ENCODE assay signal across 9 cellular contexts in genomic region chr1:150568567-150568966, GRCh38. TPM values are rescaled to one million over a fixed set of nuclear protein-coding genes. Genes with fewer than 3 reads are reported as not detected.
A peak's percentile ranks its signal among the peaks of the same experiment; 100 is the strongest.
DNase-seq lines count a peak whose midpoint lies in the region; ATAC-seq and TF ChIP-seq lines count a peak whose summit lies in the region.
"Had no signal": no experiment of that assay in that cellular context is flagged by ENCODE, and none has a peak within 500 bp of the region (broad histone marks: within the 10 kb centered on the region; RNA-seq: fewer than 3 reads in every experiment).

No MANE protein-coding gene starts in this region.

- no peak for TF ChIP-seq CTCF in heart left ventricle (IDR thresholded peaks at IDR 0.05)
- TF ChIP-seq CTCF in brain microvascular endothelial cell (IDR thresholded peaks at IDR 0.05; ENCODE audit: low read depth, low read length, missing control alignments): no peak
- no peak for TF ChIP-seq CTCF in mucosa of descending colon (IDR thresholded peaks at IDR 0.05)

- no peak for DNase-seq in heart left ventricle
- DNase-seq in cardiac septum (ENCODE audit: low spot score): no peak
- no peak for DNase-seq in brain microvascular endothelial cell
- DNase-seq in mucosa of descending colon: no peak
- DNase-seq in UCSD-AML1 (lab: John Stamatoyannopoulos, UW; ENCODE audit: unreplicated experiment): no peak
- DNase-seq in nucleus accumbens (lab: John Stamatoyannopoulos, UW): no peak
- no peak for DNase-seq in retina
- DNase-seq: GF-D8 had no signal

- ATAC-seq in heart left ventricle (peak in 1 of 4 donors; percentile 2), mucosa of descending colon (peak; percentile 7), GM18868 (IDR thresholded peaks at IDR 0.05; ENCODE audit: unreplicated experiment) (no peak)

- no peaks in the 10 kb centered on the region for H3K27me3 ChIP-seq in heart left ventricle
- H3K27me3 ChIP-seq in brain microvascular endothelial cell (replicated peaks): no peaks in the 10 kb centered on the region

- H3K27ac ChIP-seq in heart left ventricle: peak overlapping the region; percentile 94 to 100 (median 100)
- peak overlapping the region; percentile 99 for H3K27ac ChIP-seq in brain microvascular endothelial cell

- H3K4me3 ChIP-seq in heart left ventricle (peak overlapping the region in 8 of 12 donors; percentile 28 to 50 (median 36)), brain microvascular endothelial cell (ENCODE audit: low read depth, low read length) (no peak overlapping the region), mucosa of descending colon (no peak overlapping the region)

- no peaks in the 10 kb centered on the region for H3K9me3 ChIP-seq in heart left ventricle
- H3K9me3 ChIP-seq in mucosa of descending colon: no peaks in the 10 kb centered on the region

- H3K36me3 ChIP-seq in heart left ventricle (peaks cover 3 to 40% (median 35%) of the 10 kb centered on the region in 9 donors), brain microvascular endothelial cell (replicated peaks) (peaks cover 24% of the 10 kb centered on the region), mucosa of descending colon (ENCODE audit: low read depth) (no peaks in the 10 kb centered on the region)

- in situ Hi-C loops in brain microvascular endothelial cell (cut with HindIII; ENCODE audit: low pct_ligation_motif_present, low sequenced_read_pairs): no loop called here

- H3K4me1 ChIP-seq in heart left ventricle (peaks cover 35 to 100% (median 97%) of the 10 kb centered on the region in 12 donors), mucosa of descending colon (ENCODE audit: low read depth) (peaks cover 76% of the 10 kb centered on the region)

- TF ChIP-seq POLR2A in heart left ventricle (IDR thresholded peaks at IDR 0.05): no peak

- intact Hi-C loops in heart left ventricle (cut with DNase I): loop anchor here in 1 of 10 donors (10.0 kb wide), 2 partner anchors 126 to 204 kb away; partner anchors contain the start of genes GOLPH3L and RPRD2
- intact Hi-C loops in cardiac septum (cut with DNase I): no loop called here
- intact Hi-C loops in mucosa of descending colon (cut with DNase I, micrococcal nuclease): loop anchor here in 1 of 2 donors (5.0 kb wide), 1 partner anchor 44 kb away; no protein-coding TSS in a partner anchor

RNA-seq across cellular contexts. Expression of gene MCL1, which starts 10.8 kb away (rescaled TPM):
- total RNA-seq in heart left ventricle (100 to 1,000 TPM in 6 of 9 donors, 10 to 100 TPM in 3; 77.2 to 180 (median 104) TPM), cardiac septum (145 TPM), mucosa of descending colon (100 to 1,000 TPM; 221 to 258 (median 236) TPM)
- polyA plus RNA-seq in heart left ventricle: 100 to 1,000 TPM in 1 of 2 donors, 10 to 100 TPM in 1; 57.1 to 118 TPM

RNA-seq across cellular contexts. Expression of gene ADAMTSL4, which starts 19.4 kb away (rescaled TPM):
- 10 to 100 TPM; 19.2 to 69.0 (median 40.9) TPM for total RNA-seq in heart left ventricle
- polyA plus RNA-seq in heart left ventricle: 10 to 100 TPM; 41.1 to 61.7 TPM
- 28.9 TPM for total RNA-seq in cardiac septum
- 10 to 100 TPM in 2 of 3 donors, 1 to 10 TPM in 1; 3.4 to 37.1 (median 10.2) TPM for total RNA-seq in mucosa of descending colon

RNA-seq across cellular contexts. Expression of gene FALEC, which starts 53.0 kb away (rescaled TPM):
- total RNA-seq in heart left ventricle (under 1 TPM in 2 of 9 donors, not detected in 7; 0.51 to 0.96 TPM), cardiac septum (0.46 TPM), mucosa of descending colon (not detected)
- under 1 TPM; 0.18 to 0.46 TPM for polyA plus RNA-seq in heart left ventricle

Comparison
In these comparisons a context has a peak if more than half of its experiments do, and no peak if none do; other contexts are left out.
1. H3K4me3 ChIP-seq: peak in heart left ventricle (8 of 12); none in brain microvascular endothelial cell (single experiment) and mucosa of descending colon (single experiment).